In the genomic region with DNA sequence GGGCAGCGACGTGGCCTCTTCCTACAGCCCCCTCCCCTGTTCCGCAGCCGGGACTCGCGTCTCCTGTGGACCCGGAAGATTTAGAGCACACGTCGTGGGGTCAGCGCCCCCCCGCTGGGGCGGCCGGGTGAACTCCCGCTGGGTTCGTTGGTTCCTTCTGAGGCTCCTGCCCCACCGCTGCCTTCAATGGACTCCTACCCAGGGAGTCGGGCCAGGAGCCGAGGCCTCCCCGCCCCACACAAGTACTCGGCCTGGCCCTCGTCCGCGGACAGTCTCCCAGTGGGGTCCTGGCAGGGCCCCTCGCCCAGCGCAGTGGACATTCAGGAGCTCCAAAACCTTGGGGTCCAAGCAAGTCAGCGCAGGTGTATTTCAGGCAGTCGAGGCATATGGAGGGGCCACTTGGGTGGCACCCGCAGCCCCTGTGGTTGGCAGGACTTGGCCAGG, we compare ENCODE assay signal across 10 cellular contexts. TPM values are rescaled to one million over a fixed set of nuclear protein-coding genes. Genes with fewer than 3 reads are reported as not detected.
DNase-seq lines count a peak whose midpoint lies in the region; ATAC-seq, FAIRE-seq and TF ChIP-seq lines count a peak whose summit lies in the region.
"Had no signal": no experiment of that assay in that cellular context is flagged by ENCODE, and none has a peak within 500 bp of the region (broad histone marks: within the 10 kb centered on the region; RNA-seq: fewer than 3 reads in every experiment).

No MANE protein-coding gene starts in this region.

- peaks cover 38 to 61% of the 10 kb centered on the region in 2 donors for H3K27me3 Mint-ChIP-seq in T-cell

- H3K4me1 Mint-ChIP-seq in T-cell: peaks cover 10 to 24% (median 13%) of the 10 kb centered on the region in 3 donors

- no peaks in the 10 kb centered on the region for H3K36me3 ChIP-seq in prostate gland

- no peak for TF ChIP-seq POLR2A in prostate gland (IDR thresholded peaks at IDR 0.05)

- no peaks in the 10 kb centered on the region for H3K36me3 Mint-ChIP-seq in T-cell

- intact Hi-C loops in prostate gland (cut with DNase I): no loop called here

- H3K27me3 ChIP-seq in prostate gland (replicated peaks; ENCODE audit: insufficient read depth): peaks cover 12% of the 10 kb centered on the region

- POLR2A ChIA-PET in T-cell (lab: Charles Lee): no interaction called here

- peak overlapping the region; percentile 57 to 73 (median 68) for H3K4me3 Mint-ChIP-seq in T-cell

- H3K4me3 ChIP-seq in fibroblast of villous mesenchyme (ENCODE audit: low read depth, low read length): peak overlapping the region; percentile 64
- peak overlapping the region; percentile 22 to 34 for H3K4me3 ChIP-seq in prostate gland

- peaks cover 14% of the 10 kb centered on the region for H3K4me1 ChIP-seq in prostate gland (replicated peaks)

- no peak for FAIRE-seq in HTR-8/SVneo (lab: Jason Lieb, UNC)
- FAIRE-seq: A204.1 had no signal

- ATAC-seq in T-cell (replicated peaks in 1 of 4) (no peak), GM18870 (IDR thresholded peaks at IDR 0.05; ENCODE audit: unreplicated experiment) (no peak)

- no peaks in the 10 kb centered on the region for H3K9me3 Mint-ChIP-seq in T-cell

- CTCF ChIA-PET in T-cell (lab: Charles Lee): interaction anchor here (0.6 to 0.7 kb wide), 2 partner anchors 59 to 74 kb away, joined by 3 read pairs; no protein-coding TSS in a partner anchor

- peak; percentile 62 for DNase-seq in DMS 273 (lab: John Stamatoyannopoulos, UW; ENCODE audit: unreplicated experiment)
- no peak for DNase-seq in DMS 273 treated with DMSO at 0.1 percent for 48 hours (lab: John Stamatoyannopoulos, UW)
- DNase-seq in T-cell: no peak
- peak; percentile 22 for DNase-seq in fibroblast of villous mesenchyme (ENCODE audit: low read depth)
- DNase-seq in prostate gland (ENCODE audit: low spot score): no peak
- no peak for DNase-seq in NCI-H2107 (lab: John Stamatoyannopoulos, UW)
- no peak for DNase-seq in HTR-8/SVneo (ENCODE audit: insufficient read length, low spot score)

- no peak for TF ChIP-seq CTCF in fibroblast of villous mesenchyme (IDR thresholded peaks at IDR 0.05; ENCODE audit: insufficient read depth, low read depth, low read length)
- TF ChIP-seq CTCF in prostate gland (IDR thresholded peaks at IDR 0.05): no peak

- no peaks in the 10 kb centered on the region for H3K9me3 ChIP-seq in prostate gland

- 19% methylated on average over 18 of the region's 28 CpGs for WGBS in prostate gland

- no peak overlapping the region for H3K27ac ChIP-seq in prostate gland

- no peak overlapping the region for H3K27ac Mint-ChIP-seq in T-cell

RNA-seq across cellular contexts. Expression of gene MMP17, which starts 1.2 kb away (rescaled TPM):
- 1 to 10 TPM in 3 of 5 donors, under 1 TPM in 2; 0.58 to 2.7 (median 1.2) TPM for total RNA-seq in T-cell
- total RNA-seq in fibroblast of villous mesenchyme: 8.6 and 13.9 TPM in 2 replicates
- total RNA-seq in prostate gland: 10 to 100 TPM in 1 of 2 donors, 1 to 10 TPM in 1; 1.1 to 35.7 TPM
- total RNA-seq: T-helper 2 cell treated with Interferon-gamma antibody and Interleukin-4, amounts not matched to agents 100 ng/mL and 5 ng/mL, for 36 hours had no signal

Comparison
In these comparisons a context has a peak if more than half of its experiments do, and no peak if none do; other contexts are left out.
1. DNase-seq: peak in DMS 273 (single experiment) and fibroblast of villous mesenchyme (single experiment); none in DMS 273 treated with DMSO at 0.1 percent for 48 hours (single experiment), T-cell (0 of 34), prostate gland (single experiment), NCI-H2107 (single experiment) and HTR-8/SVneo (single experiment).